In the genomic region with DNA sequence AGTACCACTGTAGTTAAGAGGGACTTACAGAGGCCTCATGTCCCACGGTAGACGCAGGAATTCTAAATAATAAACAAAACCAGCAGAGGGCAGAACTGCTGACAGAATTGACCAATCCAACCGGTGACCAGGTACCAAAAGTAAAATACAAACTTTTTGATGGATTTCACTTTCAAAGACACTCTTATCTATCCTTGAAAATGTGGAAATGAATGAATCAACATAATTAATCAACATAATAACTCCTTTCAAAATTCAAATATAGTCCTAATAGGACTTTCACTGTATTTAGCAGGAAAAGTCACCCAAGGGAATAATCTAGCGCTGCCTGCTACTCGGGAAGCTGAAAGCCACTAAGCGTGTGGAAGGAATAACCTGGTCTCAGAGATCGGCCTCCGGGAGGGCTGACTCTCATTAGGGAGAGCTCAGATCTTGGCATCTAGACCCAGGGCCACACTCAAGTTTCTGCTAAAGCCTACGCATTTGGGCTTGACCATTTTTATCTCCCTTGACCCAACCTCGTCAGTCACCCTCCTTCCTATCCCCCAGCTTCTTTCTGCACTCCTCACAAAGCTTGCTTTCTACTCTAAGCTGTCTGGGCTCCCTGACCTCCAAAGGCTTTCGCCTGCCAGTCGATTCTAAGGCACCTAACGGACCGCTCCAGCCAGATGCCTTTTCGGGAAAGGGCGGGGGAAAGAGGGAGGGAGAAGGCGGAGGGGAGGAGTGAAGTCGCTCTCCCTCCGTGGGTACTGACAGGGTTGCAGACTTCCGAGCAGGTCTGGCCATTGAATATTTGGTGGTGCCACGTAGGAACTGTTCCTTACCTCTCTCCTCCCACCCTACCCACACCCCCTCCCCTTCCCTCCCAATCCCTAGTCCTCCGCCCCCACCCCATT, we compare ENCODE assay signal across 9 cellular contexts. TPM values are rescaled to one million over a fixed set of nuclear protein-coding genes. Genes with fewer than 3 reads are reported as not detected.
DNase-seq lines count a peak whose midpoint lies in the region; ATAC-seq and TF ChIP-seq lines count a peak whose summit lies in the region.
"Had no signal": no experiment of that assay in that cellular context is flagged by ENCODE, and none has a peak within 500 bp of the region (broad histone marks: within the 10 kb centered on the region; RNA-seq: fewer than 3 reads in every experiment).

No MANE protein-coding gene starts in this region.

- H3K27me3 ChIP-seq in liver (ENCODE audit: control insufficient read depth in 4 of 4, insufficient read depth in 4 of 4, low read length in 3 of 4): peaks cover 0 to 3% (median under 1%) of the 10 kb centered on the region in 4 donors
- peaks cover 0 to 7% of the 10 kb centered on the region in 2 donors for H3K27me3 ChIP-seq in tibial artery

- intact Hi-C loops in Calu3 (cut with micrococcal nuclease; ENCODE audit: unreplicated experiment) (loop anchor here (5.0 kb wide), 2 partner anchors 356 to 411 kb away; no protein-coding TSS in a partner anchor), tibial artery (cut with DNase I; ENCODE audit: low total_unique reads) (loop anchor here (5.0 kb wide), 1 partner anchor 406 kb away; no protein-coding TSS in a partner anchor)

- H3K4me3 Mint-ChIP-seq in Calu3 (ENCODE audit: low read depth, unreplicated experiment): no peak overlapping the region

- CTCF ChIA-PET in Calu3 (lab: Charles Lee): interaction anchor here (1.5 kb wide), 1 partner anchor 355 kb away, joined by 8 read pairs; no protein-coding TSS in a partner anchor

- H3K36me3 Mint-ChIP-seq in Calu3 (ENCODE audit: insufficient read depth, unreplicated experiment): no peaks in the 10 kb centered on the region

- no peaks in the 10 kb centered on the region for H3K9me3 Mint-ChIP-seq in Calu3 (ENCODE audit: low read depth, unreplicated experiment)

- peak overlapping the region; percentile 14 to 44 (median 30) for H3K4me3 ChIP-seq in liver (ENCODE audit: low read depth in 1 of 3, low read length in 3 of 3)
- H3K4me3 ChIP-seq in tibial artery: peak overlapping the region; percentile 44 to 47

- peak; percentile 18 for TF ChIP-seq CTCF in Calu3 (IDR thresholded peaks at IDR 0.05; ENCODE audit: unreplicated experiment)
- peak; percentile 47 for TF ChIP-seq CTCF in liver (IDR thresholded peaks at IDR 0.05; ENCODE audit: low read depth, low read length, missing input control)
- peak; percentile 45 to 46 for TF ChIP-seq CTCF in tibial artery (IDR thresholded peaks at IDR 0.05)

- peak; percentile 63 to 68 for TF ChIP-seq RAD21 in liver (IDR thresholded peaks at IDR 0.05)

- BruUV-seq in Calu3 (replicated peaks; lab: Mats Ljungman, UMichigan): no TSS peak

- H3K27me3 Mint-ChIP-seq in Calu3 (ENCODE audit: unreplicated experiment): no peaks in the 10 kb centered on the region

- no peak overlapping the region for H3K27ac Mint-ChIP-seq in Calu3 (ENCODE audit: unreplicated experiment)

- no peak overlapping the region for H3K9ac ChIP-seq in liver (ENCODE audit: low read depth in 1 of 2, low read length in 2 of 2)

- WGBS in liver: 4% methylated on average over 22 of the region's 22 CpGs

- peak; percentile 78 for ATAC-seq in GM19035 (IDR thresholded peaks at IDR 0.05; ENCODE audit: unreplicated experiment)
- ATAC-seq in HG03159 (IDR thresholded peaks at IDR 0.05; ENCODE audit: unreplicated experiment): peak; percentile 84

- H3K36me3 ChIP-seq in liver (ENCODE audit: control insufficient read depth in 4 of 4, insufficient read depth in 3 of 4, low read depth in 1 of 4, low read length in 3 of 4): no peaks in the 10 kb centered on the region
- no peaks in the 10 kb centered on the region for H3K36me3 ChIP-seq in tibial artery

- H3K9me3 ChIP-seq in liver (ENCODE audit: control insufficient read depth in 4 of 4, low read length in 3 of 4): no peaks in the 10 kb centered on the region
- no peaks in the 10 kb centered on the region for H3K9me3 ChIP-seq in tibial artery

- H3K4me1 Mint-ChIP-seq in Calu3 (ENCODE audit: low read depth, unreplicated experiment): no peaks in the 10 kb centered on the region

- H3K27ac ChIP-seq in liver (ENCODE audit: low read depth in 1 of 2, low read length in 2 of 2): no peak overlapping the region
- H3K27ac ChIP-seq in tibial artery: no peak overlapping the region

- peak; percentile 2 for DNase-seq in Calu3
- DNase-seq in NCI-H82 (lab: John Stamatoyannopoulos, UW): peak; percentile 71
- DNase-seq in dedifferentiated amniotic fluid mesenchymal stem cell (ENCODE audit: extremely low spot score): peak; percentile 54
- peak in 1 of 2 donors; percentile 28 for DNase-seq in tibial artery
- no peak for DNase-seq in stimulated activated CD4-positive, alpha-beta T cell treated with anti-CD3 and anti-CD28 coated beads, Interleukin-4, amount 100 ng/mL, for 24 hours

- H3K4me1 ChIP-seq in liver (ENCODE audit: control insufficient read depth in 4 of 4, insufficient read depth in 4 of 4, low read length in 3 of 4) (peaks cover 5 to 22% (median 13%) of the 10 kb centered on the region in 4 donors), tibial artery (peaks cover 0 to 27% (median 17%) of the 10 kb centered on the region in 4 donors)

TF ChIP-seq in liver, 16 proteins besides CTCF, POLR2A, EP300 and RAD21:
- TF ChIP-seq, protein P1, sequence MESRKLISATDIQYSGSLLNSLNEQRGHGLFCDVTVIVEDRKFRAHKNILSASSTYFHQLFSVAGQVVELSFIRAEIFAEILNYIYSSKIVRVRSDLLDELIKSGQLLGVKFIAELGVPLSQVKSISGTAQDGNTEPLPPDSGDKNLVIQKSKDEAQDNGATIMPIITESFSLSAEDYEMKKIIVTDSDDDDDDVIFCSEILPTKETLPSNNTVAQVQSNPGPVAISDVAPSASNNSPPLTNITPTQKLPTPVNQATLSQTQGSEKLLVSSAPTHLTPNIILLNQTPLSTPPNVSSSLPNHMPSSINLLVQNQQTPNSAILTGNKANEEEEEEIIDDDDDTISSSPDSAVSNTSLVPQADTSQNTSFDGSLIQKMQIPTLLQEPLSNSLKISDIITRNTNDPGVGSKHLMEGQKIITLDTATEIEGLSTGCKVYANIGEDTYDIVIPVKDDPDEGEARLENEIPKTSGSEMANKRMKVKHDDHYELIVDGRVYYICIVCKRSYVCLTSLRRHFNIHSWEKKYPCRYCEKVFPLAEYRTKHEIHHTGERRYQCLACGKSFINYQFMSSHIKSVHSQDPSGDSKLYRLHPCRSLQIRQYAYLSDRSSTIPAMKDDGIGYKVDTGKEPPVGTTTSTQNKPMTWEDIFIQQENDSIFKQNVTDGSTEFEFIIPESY (IDR thresholded peaks at IDR 0.05): no peak
- TF ChIP-seq, protein P2, sequence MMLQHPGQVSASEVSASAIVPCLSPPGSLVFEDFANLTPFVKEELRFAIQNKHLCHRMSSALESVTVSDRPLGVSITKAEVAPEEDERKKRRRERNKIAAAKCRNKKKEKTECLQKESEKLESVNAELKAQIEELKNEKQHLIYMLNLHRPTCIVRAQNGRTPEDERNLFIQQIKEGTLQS (IDR thresholded peaks at IDR 0.05): no peak
- TF ChIP-seq NR2F2 (IDR thresholded peaks at IDR 0.05): no peak
- TF ChIP-seq YY1 (IDR thresholded peaks at IDR 0.05): no peak
- TF ChIP-seq EGR1 (IDR thresholded peaks at IDR 0.05; ENCODE audit: low read depth in 2 of 2): no peak
- no peak for TF ChIP-seq SP1 (IDR thresholded peaks at IDR 0.05)
- no peak for TF ChIP-seq JUND (IDR thresholded peaks at IDR 0.05)
- TF ChIP-seq HNF4G (IDR thresholded peaks at IDR 0.05): no peak
- no peak for TF ChIP-seq GABPA (IDR thresholded peaks at IDR 0.05 in 1 of 2, conservative IDR thresholded peaks at IDR 0.05 in 1 of 2)
- TF ChIP-seq HNF4A (conservative IDR thresholded peaks at IDR 0.05): no peak
- TF ChIP-seq TAF1 (conservative IDR thresholded peaks at IDR 0.05): no peak
- TF ChIP-seq RXRA (IDR thresholded peaks at IDR 0.05): no peak
- TF ChIP-seq FOXA1 (IDR thresholded peaks at IDR 0.05): no peak

RNA-seq across cellular contexts. Expression of a gene that starts 1.6 kb away (rescaled TPM):
- not detected in 2 replicates for total RNA-seq in Calu3 (2022)
- total RNA-seq in liver: under 1 TPM in 1 of 2 donors, not detected in 1; 0.42 TPM
- polyA plus RNA-seq in liver: under 1 TPM in 1 of 2 donors, not detected in 1; 0.01 TPM
- total RNA-seq: activated CD8-positive, alpha-beta memory T cell treated with anti-CD3 and anti-CD28 coated beads for 36 hours had no signal
